In the genomic region with DNA sequence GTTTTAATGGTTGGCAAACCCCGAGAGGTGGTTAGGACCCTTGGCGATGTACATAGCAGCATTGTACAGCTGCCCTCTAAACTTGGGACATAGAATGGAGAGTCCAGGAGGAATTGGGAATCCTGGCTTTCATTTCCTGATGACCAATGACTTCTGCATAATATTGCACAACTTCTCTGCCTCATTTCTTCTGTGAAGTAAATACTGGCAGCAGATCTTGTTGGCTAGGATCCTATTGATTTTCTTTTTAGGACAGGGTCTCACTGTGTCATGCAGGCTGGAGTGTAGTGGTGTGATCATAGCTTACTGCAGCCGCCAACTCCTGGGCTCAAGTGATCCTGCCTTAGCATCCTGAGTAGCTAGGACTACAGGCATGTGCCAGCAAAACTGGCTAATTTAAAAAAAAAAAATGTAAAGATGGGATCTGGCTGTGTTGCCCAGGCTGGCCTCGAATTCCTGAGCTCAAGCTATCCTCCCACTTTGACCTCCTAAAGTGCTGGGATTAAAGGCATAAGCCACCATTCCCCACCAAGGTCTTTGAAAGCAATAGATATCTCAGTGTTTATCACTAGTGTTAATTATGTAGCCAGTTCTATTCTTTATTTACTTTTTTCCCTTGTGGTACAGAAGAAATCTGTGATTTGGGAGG, we compare ENCODE assay signal across 1 cellular context.
TF ChIP-seq lines count a peak whose summit lies in the region.

No MANE protein-coding gene starts in this region.

TF ChIP-seq in HepG2, 621 proteins besides CTCF, POLR2A, EP300 and RAD21:
- TF ChIP-seq HES4 (CRISPR knock-in tag; IDR thresholded peaks at IDR 0.05; ENCODE audit: borderline replicate concordance), result no peak
- peak; percentile 55 for TF ChIP-seq CEBPG (CRISPR knock-in tag; IDR thresholded peaks at IDR 0.05)
- TF ChIP-seq ZNF3 (CRISPR knock-in tag; IDR thresholded peaks at IDR 0.05), result no peak
- peak; percentile 83 for TF ChIP-seq CEBPB (IDR thresholded peaks at IDR 0.05; ENCODE audit: borderline replicate concordance, low read depth, low read length)
- TF ChIP-seq DPF2 (CRISPR knock-in tag; IDR thresholded peaks at IDR 0.05; ENCODE audit: borderline replicate concordance, low read depth), result no peak
- TF ChIP-seq ZNF121 (CRISPR knock-in tag; IDR thresholded peaks at IDR 0.05), result peak; percentile 71
TF ChIP-seq in HepG2: peak in this region for 3.
